ENCODE assay signal across 17 cellular contexts in genomic region chr1:179951383-179952144, GRCh38. TPM values are rescaled to one million over a fixed set of nuclear protein-coding genes. Genes with fewer than 3 reads are reported as not detected.
DNase-seq lines count a peak whose midpoint lies in the region; ATAC-seq and TF ChIP-seq lines count a peak whose summit lies in the region.
"Had no signal": no experiment of that assay in that cellular context is flagged by ENCODE, and none has a peak within 500 bp of the region (broad histone marks: within the 10 kb centered on the region; RNA-seq: fewer than 3 reads in every experiment).

No MANE protein-coding gene starts in this region.

- H3K4me1 Mint-ChIP-seq in CD8-positive, alpha-beta T cell (ENCODE audit: low read depth) = peaks cover 36% of the 10 kb centered on the region
- H3K4me1 Mint-ChIP-seq in activated B cell treated with CpG ODN at 0.5 μM for 24 hours = peaks cover 45% of the 10 kb centered on the region
- peaks cover 6% of the 10 kb centered on the region for H3K4me1 Mint-ChIP-seq in nephron

- in situ Hi-C loops in KBM-7 (cut with MboI; ENCODE audit: low pct_unique_long_range_greater_than_20kb, low sequenced_read_pairs) = no loop called here

- H3K4me3 ChIP-seq in CD8-positive, alpha-beta T cell (ENCODE audit: low read depth, low read length) = no peak overlapping the region
- H3K4me3 ChIP-seq in esophagus muscularis mucosa = no peak overlapping the region
- H3K4me3 ChIP-seq: BLaER1, skin epidermis had no signal

- no peak for TF ChIP-seq POLR2A in esophagus muscularis mucosa (IDR thresholded peaks at IDR 0.05; ENCODE audit: low read depth)

- no peaks in the 10 kb centered on the region for H3K27me3 ChIP-seq in CD8-positive, alpha-beta T cell (ENCODE audit: insufficient read depth, low read length)
- H3K27me3 ChIP-seq in esophagus muscularis mucosa = no peaks in the 10 kb centered on the region
- H3K27me3 ChIP-seq: BLaER1 had no signal

- DNase-seq in CD8-positive, alpha-beta T cell = no peak
- DNase-seq in KBM-7 = peak; percentile 28
- no peak for DNase-seq in activated B cell treated with CpG ODN at 0.5 μM for 24 hours
- no peak for DNase-seq in DMS 273 treated with DMSO at 0.1 percent for 48 hours (lab: John Stamatoyannopoulos, UW)
- no peak for DNase-seq in esophagus muscularis mucosa (ENCODE audit: extremely low spot score)
- DNase-seq: activated T-cell treated with anti-CD3 and anti-CD28 coated beads, Interleukin-2, amount 50 U/mL, for 4 hours; aorta; mesenchymal stem cell; NCI-H1436 treated with DMSO at 0.1 percent for 48 hours; NCI-H2227 treated with DMSO at 0.1 percent for 48 hours; OCI-M1; stimulated activated naive CD8-positive, alpha-beta T cell treated with anti-CD3 and anti-CD28 coated beads, Interleukin-15, Interleukin-2, amounts not matched to agents 100 U/mL and 50 U/mL, for 24 hours; SW 1271 had no signal

- ATAC-seq in CD8-positive, alpha-beta T cell = no peak
- no peak for ATAC-seq in activated B cell treated with CpG ODN at 0.5 μM for 24 hours (ENCODE audit: low read depth)
- no peak for ATAC-seq in GM21515 (IDR thresholded peaks at IDR 0.05; ENCODE audit: unreplicated experiment)
- ATAC-seq: activated T-cell treated with anti-CD3 and anti-CD28 coated beads, Interleukin-2, amount 50 U/mL, for 4 hours; stimulated activated naive CD8-positive, alpha-beta T cell treated with anti-CD3 and anti-CD28 coated beads, Interleukin-15, Interleukin-2, amounts not matched to agents 100 U/mL and 50 U/mL, for 24 hours had no signal

- no peaks in the 10 kb centered on the region for H3K27me3 Mint-ChIP-seq in CD8-positive, alpha-beta T cell (ENCODE audit: low read depth)
- H3K27me3 Mint-ChIP-seq in activated B cell treated with CpG ODN at 0.5 μM for 24 hours = no peaks in the 10 kb centered on the region
- peaks cover 3% of the 10 kb centered on the region for H3K27me3 Mint-ChIP-seq in nephron (ENCODE audit: low read depth)

- no peaks in the 10 kb centered on the region for H3K9me3 Mint-ChIP-seq in CD8-positive, alpha-beta T cell
- no peaks in the 10 kb centered on the region for H3K9me3 Mint-ChIP-seq in activated B cell treated with CpG ODN at 0.5 μM for 24 hours
- H3K9me3 Mint-ChIP-seq in nephron = no peaks in the 10 kb centered on the region
- H3K9me3 Mint-ChIP-seq: activated T-cell treated with anti-CD3 and anti-CD28 coated beads, Interleukin-2, amount 50 U/mL, for 4 hours had no signal

- H3K36me3 ChIP-seq in CD8-positive, alpha-beta T cell (ENCODE audit: insufficient read depth, low read length) = no peaks in the 10 kb centered on the region
- no peaks in the 10 kb centered on the region for H3K36me3 ChIP-seq in esophagus muscularis mucosa
- H3K36me3 ChIP-seq: BLaER1 had no signal

- no peak overlapping the region for H3K4me3 Mint-ChIP-seq in CD8-positive, alpha-beta T cell
- peak overlapping the region; percentile 73 for H3K4me3 Mint-ChIP-seq in activated B cell treated with CpG ODN at 0.5 μM for 24 hours
- peak overlapping the region; percentile 41 to 77 (median 72) for H3K4me3 Mint-ChIP-seq in nephron

- CTCF ChIA-PET in CD8-positive, alpha-beta T cell (lab: Charles Lee) = interaction anchor here (1.3 kb wide), 1 partner anchor 84 kb away, joined by 3 read pairs; no protein-coding TSS in a partner anchor
- CTCF ChIA-PET in activated B cell treated with CpG ODN at 0.5 μM for 24 hours (lab: Charles Lee) = interaction anchor here (0.8 to 1.3 kb wide), 2 partner anchors 68 to 84 kb away, joined by 3 to 4 read pairs; no protein-coding TSS in a partner anchor

- peaks cover 11% of the 10 kb centered on the region for H3K36me3 Mint-ChIP-seq in CD8-positive, alpha-beta T cell
- H3K36me3 Mint-ChIP-seq in activated B cell treated with CpG ODN at 0.5 μM for 24 hours (ENCODE audit: low read depth) = no peaks in the 10 kb centered on the region
- no peaks in the 10 kb centered on the region for H3K36me3 Mint-ChIP-seq in nephron (ENCODE audit: low read depth)

- no peak for TF ChIP-seq CTCF in CD8-positive, alpha-beta T cell (IDR thresholded peaks at IDR 0.05)
- TF ChIP-seq CTCF in activated B cell treated with CpG ODN at 0.5 μM for 24 hours (IDR thresholded peaks at IDR 0.05) = no peak
- TF ChIP-seq CTCF in nephron (IDR thresholded peaks at IDR 0.05; ENCODE audit: unreplicated experiment in 3 of 3) = no peak
- no peak for TF ChIP-seq CTCF in esophagus muscularis mucosa (IDR thresholded peaks at IDR 0.05)

- no peaks in the 10 kb centered on the region for H3K9me3 ChIP-seq in CD8-positive, alpha-beta T cell (ENCODE audit: low read length)
- H3K9me3 ChIP-seq in esophagus muscularis mucosa = no peaks in the 10 kb centered on the region
- H3K9me3 ChIP-seq: BLaER1 had no signal

- intact Hi-C loops in CD8-positive, alpha-beta T cell (cut with DNase I, micrococcal nuclease) = loop anchor here (5.0 to 10.0 kb wide), 7 partner anchors 34 to 1153 kb away; partner anchors contain the start of genes STX6 (in 2 of the 2), ACBD6 (in 1 of the 2), FAM20B (in 1 of the 2) and XPR1 (in 1 of the 2)
- intact Hi-C loops in activated B cell treated with CpG ODN at 0.5 μM for 24 hours (cut with micrococcal nuclease) = loop anchor here (5.0 to 10.0 kb wide), 6 partner anchors 34 to 1183 kb away; partner anchors contain the start of genes AXDND1, SOAT1, STX6 and XPR1
- intact Hi-C loops in esophagus muscularis mucosa (cut with DNase I) = loop anchor here (5.0 to 10.0 kb wide), 3 partner anchors 69 to 223 kb away; partner anchors contain the start of gene TOR1AIP1

- POLR2A ChIA-PET in CD8-positive, alpha-beta T cell (lab: Charles Lee) = interaction anchor here (5.8 kb wide), 1 partner anchor 69 kb away, joined by 71 read pairs; the partner anchor contains the start of gene TOR1AIP1
- POLR2A ChIA-PET in activated B cell treated with CpG ODN at 0.5 μM for 24 hours (lab: Charles Lee) = interaction anchor here (0.6 to 5.6 kb wide), 6 partner anchors 12 to 69 kb away, joined by 3 to 95 read pairs (median 4); partner anchors contain the start of gene TOR1AIP1

- no peak overlapping the region for H3K27ac ChIP-seq in CD8-positive, alpha-beta T cell (ENCODE audit: low read depth, low read length)
- no peak overlapping the region for H3K27ac ChIP-seq in esophagus muscularis mucosa (replicated peaks in 1 of 4)
- H3K27ac ChIP-seq: BLaER1 had no signal

- peak overlapping the region; percentile 82 for H3K27ac Mint-ChIP-seq in CD8-positive, alpha-beta T cell
- peak overlapping the region; percentile 90 for H3K27ac Mint-ChIP-seq in activated B cell treated with CpG ODN at 0.5 μM for 24 hours
- no peak overlapping the region for H3K27ac Mint-ChIP-seq in nephron

- 94% methylated on average over 10 of the region's 10 CpGs for WGBS in esophagus muscularis mucosa

- TF ChIP-seq EP300 in esophagus muscularis mucosa (IDR thresholded peaks at IDR 0.05) = no peak

- peaks cover 23% of the 10 kb centered on the region for H3K4me1 ChIP-seq in CD8-positive, alpha-beta T cell (ENCODE audit: insufficient read depth, low read length)
- H3K4me1 ChIP-seq in esophagus muscularis mucosa = peaks cover 14 to 17% (median 16%) of the 10 kb centered on the region in 4 donors

RNA-seq across cellular contexts. Expression of gene CEP350, which starts 3.0 kb away (rescaled TPM):
- 10 to 100 TPM; 37.6 to 42.7 TPM for total RNA-seq in CD8-positive, alpha-beta T cell
- total RNA-seq in activated B cell treated with CpG ODN at 0.5 μM for 24 hours (60.8 and 63.9 TPM in 2 replicates), esophagus muscularis mucosa (10 to 100 TPM; 61.0 to 80.6 (median 65.1) TPM)

Comparison
In these comparisons a context has a peak if more than half of its experiments do, and no peak if none do; other contexts are left out.
1. H3K27ac Mint-ChIP-seq: peak in CD8-positive, alpha-beta T cell (single experiment) and activated B cell treated with CpG ODN at 0.5 μM for 24 hours (single experiment); none in nephron (0 of 3).